In the genomic region with DNA sequence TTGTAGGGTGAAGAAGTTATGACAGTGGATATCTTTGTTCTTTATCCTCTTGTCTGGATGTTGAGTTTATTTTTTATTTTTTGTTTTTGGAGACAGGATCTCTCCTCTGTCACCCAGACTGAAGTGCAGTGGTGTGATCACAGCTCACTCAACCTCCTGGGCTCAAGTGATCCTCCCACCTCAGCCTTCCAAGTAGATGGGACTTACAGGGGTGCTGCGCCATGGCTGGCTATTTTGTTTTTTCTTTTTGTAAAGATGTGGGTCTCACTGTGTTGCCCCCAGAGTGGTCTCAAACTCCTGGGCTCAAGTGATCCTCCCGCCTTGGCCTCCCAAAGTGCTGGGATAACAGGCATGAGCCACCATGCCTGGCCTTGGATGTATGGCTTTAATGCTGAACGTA, we compare ENCODE assay signal across 8 cellular contexts. TPM values are rescaled to one million over a fixed set of nuclear protein-coding genes. Genes with fewer than 3 reads are reported as not detected.
DNase-seq lines count a peak whose midpoint lies in the region; ATAC-seq and TF ChIP-seq lines count a peak whose summit lies in the region.
"Not testable (repeated sequence)": the region's sequence is repeated elsewhere in the genome, so short reads cannot be mapped to it uniquely, and the experiment has no call there.

No MANE protein-coding gene starts in this region.

- peak overlapping the region in 4 of 11 experiments; percentile 98 to 100 (median 99); a peak in 9 of 22 replicates for H3K27ac ChIP-seq in BLaER1 treated with 17β-estradiol and CSF1 and Interleukin-3, amounts not matched to agents 10 nM and 100 nM

- H3K4me2 ChIP-seq in BLaER1 treated with 17β-estradiol and CSF1 and Interleukin-3, amounts not matched to agents 10 nM and 100 nM: peak overlapping the region; percentile 82 to 99 (median 96); a peak in 21 of 22 replicates

- H4K20me1 ChIP-seq in BLaER1 treated with 17β-estradiol and CSF1 and Interleukin-3, amounts not matched to agents 10 nM and 100 nM: peaks cover 49 to 71% (median 61%) of the 10 kb centered on the region in 11 experiments

- TF ChIP-seq CTCF in GM12875 (IDR thresholded peaks at IDR 0.05; ENCODE audit: borderline replicate concordance, insufficient read depth, low read depth, low read length); brain (conservative IDR thresholded peaks at IDR 0.05); nephron progenitor cell (IDR thresholded peaks at IDR 0.05): not testable (repeated sequence)
- TF ChIP-seq CTCF in glutamatergic neuron (IDR thresholded peaks at IDR 0.05; ENCODE audit: partially characterized antibody, unreplicated experiment): peak; percentile 16

- peak overlapping the region in 3 of 11 experiments; percentile 99 to 100 (median 100); a peak in 6 of 22 replicates for H3K9ac ChIP-seq in BLaER1 treated with 17β-estradiol and CSF1 and Interleukin-3, amounts not matched to agents 10 nM and 100 nM

- H3K9me3 ChIP-seq in BLaER1 treated with 17β-estradiol and CSF1 and Interleukin-3, amounts not matched to agents 10 nM and 100 nM (replicated peaks in 1 of 11): peaks cover 17 to 66% (median 56%) of the 10 kb centered on the region in 11 experiments; a peak in 21 of 22 replicates

- not testable (repeated sequence) for H3K9me3 Mint-ChIP-seq in T-cell; activated T-cell treated with anti-CD3 and anti-CD28 coated beads, Interleukin-2, amount 50 U/mL, for 72 hours; brain; glutamatergic neuron (ENCODE audit: unreplicated experiment); stimulated activated naive CD8-positive, alpha-beta T cell treated with anti-CD3 and anti-CD28 coated beads, Interleukin-15, Interleukin-2, amounts not matched to agents 100 ng/mL and 50 ng/mL, for 24 hours
- peaks cover 41% of the 10 kb centered on the region for H3K9me3 Mint-ChIP-seq in nephron progenitor cell

- peaks cover 52 to 62% (median 59%) of the 10 kb centered on the region in 11 experiments for H3K36me3 ChIP-seq in BLaER1 treated with 17β-estradiol and CSF1 and Interleukin-3, amounts not matched to agents 10 nM and 100 nM

- H3K4me1 Mint-ChIP-seq in T-cell: peaks cover 74 to 88% (median 88%) of the 10 kb centered on the region in 3 donors
- H3K4me1 Mint-ChIP-seq in activated T-cell treated with anti-CD3 and anti-CD28 coated beads, Interleukin-2, amount 50 U/mL, for 72 hours (ENCODE audit: low read depth): peaks cover 80% of the 10 kb centered on the region
- H3K4me1 Mint-ChIP-seq in brain: peaks cover 56% of the 10 kb centered on the region
- peaks cover 15% of the 10 kb centered on the region for H3K4me1 Mint-ChIP-seq in glutamatergic neuron (ENCODE audit: low read depth, unreplicated experiment)
- H3K4me1 Mint-ChIP-seq in nephron progenitor cell: peaks cover 38% of the 10 kb centered on the region
- H3K4me1 Mint-ChIP-seq in stimulated activated naive CD8-positive, alpha-beta T cell treated with anti-CD3 and anti-CD28 coated beads, Interleukin-15, Interleukin-2, amounts not matched to agents 100 ng/mL and 50 ng/mL, for 24 hours (ENCODE audit: low read depth): peaks cover 87% of the 10 kb centered on the region

- H3K27me3 ChIP-seq in BLaER1 treated with 17β-estradiol and CSF1 and Interleukin-3, amounts not matched to agents 10 nM and 100 nM: not testable (repeated sequence)

- not testable (repeated sequence) for H3K27me3 Mint-ChIP-seq in T-cell; activated T-cell treated with anti-CD3 and anti-CD28 coated beads, Interleukin-2, amount 50 U/mL, for 72 hours (ENCODE audit: low read depth); brain; glutamatergic neuron (ENCODE audit: unreplicated experiment); nephron progenitor cell (ENCODE audit: low read depth, poor library complexity); stimulated activated naive CD8-positive, alpha-beta T cell treated with anti-CD3 and anti-CD28 coated beads, Interleukin-15, Interleukin-2, amounts not matched to agents 100 ng/mL and 50 ng/mL, for 24 hours

- peaks cover 32 to 78% (median 57%) of the 10 kb centered on the region in 10 experiments for H3K4me1 ChIP-seq in BLaER1 treated with 17β-estradiol and CSF1 and Interleukin-3, amounts not matched to agents 10 nM and 100 nM

- POLR2A ChIA-PET in T-cell (lab: Charles Lee): not testable (repeated sequence)

- H3K36me3 Mint-ChIP-seq in T-cell (peaks cover 52% of the 10 kb centered on the region), brain (peaks cover 34% of the 10 kb centered on the region), nephron progenitor cell (ENCODE audit: low read depth) (peaks cover 57% of the 10 kb centered on the region)
- peaks cover 45 to 60% of the 10 kb centered on the region in 2 donors for H3K36me3 Mint-ChIP-seq in activated T-cell treated with anti-CD3 and anti-CD28 coated beads, Interleukin-2, amount 50 U/mL, for 72 hours (ENCODE audit: insufficient read depth in 2 of 2)
- not testable (repeated sequence) for H3K36me3 Mint-ChIP-seq in glutamatergic neuron (ENCODE audit: unreplicated experiment)
- peaks cover 64% of the 10 kb centered on the region for H3K36me3 Mint-ChIP-seq in stimulated activated naive CD8-positive, alpha-beta T cell treated with anti-CD3 and anti-CD28 coated beads, Interleukin-15, Interleukin-2, amounts not matched to agents 100 ng/mL and 50 ng/mL, for 24 hours (ENCODE audit: low read depth)

- ATAC-seq in T-cell (replicated peaks in 1 of 4); activated T-cell treated with anti-CD3 and anti-CD28 coated beads, Interleukin-2, amount 50 U/mL, for 72 hours (replicated peaks in 1 of 2): not testable (repeated sequence)

- peak overlapping the region; percentile 92 to 96 (median 96) for H3K4me3 Mint-ChIP-seq in T-cell
- peak overlapping the region; percentile 98 to 99 for H3K4me3 Mint-ChIP-seq in activated T-cell treated with anti-CD3 and anti-CD28 coated beads, Interleukin-2, amount 50 U/mL, for 72 hours
- H3K4me3 Mint-ChIP-seq in brain: peak overlapping the region in 4 of 5 experiments; percentile 85 to 99 (median 94)
- not testable (repeated sequence) for H3K4me3 Mint-ChIP-seq in glutamatergic neuron (ENCODE audit: unreplicated experiment)
- H3K4me3 Mint-ChIP-seq in nephron progenitor cell: peak overlapping the region; percentile 18
- peak overlapping the region; percentile 97 for H3K4me3 Mint-ChIP-seq in stimulated activated naive CD8-positive, alpha-beta T cell treated with anti-CD3 and anti-CD28 coated beads, Interleukin-15, Interleukin-2, amounts not matched to agents 100 ng/mL and 50 ng/mL, for 24 hours

- peak overlapping the region; percentile 29 to 99 (median 94); a peak in 13 of 20 replicates for H3K4me3 ChIP-seq in BLaER1 treated with 17β-estradiol and CSF1 and Interleukin-3, amounts not matched to agents 10 nM and 100 nM
- H3K4me3 ChIP-seq in GM12875 (ENCODE audit: low read depth, low read length): peak overlapping the region; percentile 11

- not testable (repeated sequence) for DNase-seq in T-cell, glutamatergic neuron, nephron progenitor cell
- peak in 1 of 2 donors; percentile 33 for DNase-seq in activated T-cell treated with anti-CD3 and anti-CD28 coated beads, Interleukin-2, amount 50 U/mL, for 72 hours

- peak overlapping the region; percentile 96 to 97 for H3K27ac Mint-ChIP-seq in T-cell
- H3K27ac Mint-ChIP-seq in activated T-cell treated with anti-CD3 and anti-CD28 coated beads, Interleukin-2, amount 50 U/mL, for 72 hours: peak overlapping the region; percentile 100
- peak overlapping the region in 2 of 5 experiments; percentile 12 to 40 for H3K27ac Mint-ChIP-seq in brain
- H3K27ac Mint-ChIP-seq in glutamatergic neuron (ENCODE audit: unreplicated experiment); nephron progenitor cell: not testable (repeated sequence)
- peak overlapping the region; percentile 99 for H3K27ac Mint-ChIP-seq in stimulated activated naive CD8-positive, alpha-beta T cell treated with anti-CD3 and anti-CD28 coated beads, Interleukin-15, Interleukin-2, amounts not matched to agents 100 ng/mL and 50 ng/mL, for 24 hours

- CTCF ChIA-PET in T-cell (lab: Charles Lee): not testable (repeated sequence)

RNA-seq across cellular contexts. Expression of a gene that starts 2.5 kb away (rescaled TPM):
- total RNA-seq in T-cell (10 to 100 TPM; 35.0 to 46.9 (median 43.5) TPM), glutamatergic neuron (ENCODE audit: unreplicated experiment) (10.0 TPM)
- 100 to 1,000 TPM; 151 to 156 TPM for total RNA-seq in activated T-cell treated with anti-CD3 and anti-CD28 coated beads, Interleukin-2, amount 50 U/mL, for 72 hours
- polyA plus RNA-seq in brain (ENCODE audit: insufficient read depth, low read depth, low replicate concordance): 0.58 TPM
